In the genomic region with DNA sequence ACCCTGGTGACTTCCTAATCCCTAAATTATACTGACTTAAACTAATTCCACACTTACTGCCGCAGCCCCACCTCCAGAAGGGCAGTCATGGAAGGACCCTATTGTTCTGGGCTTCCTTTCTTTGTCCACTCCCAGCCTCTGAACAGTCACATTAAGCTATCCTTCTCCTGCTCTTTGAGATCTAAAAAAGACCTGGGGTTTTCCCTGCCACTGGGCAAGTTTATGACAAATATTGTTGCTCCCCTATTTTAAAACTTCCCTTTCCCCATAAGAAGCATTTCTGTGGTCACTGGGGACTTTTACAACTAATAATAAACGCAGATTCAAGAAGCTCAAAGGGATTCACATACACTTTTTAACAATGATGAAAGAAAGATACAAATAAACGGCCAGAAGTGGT, we compare ENCODE assay signal across 1 cellular context.
TF ChIP-seq lines count a peak whose summit lies in the region.

No MANE protein-coding gene starts in this region.

TF ChIP-seq in GM12878, 131 proteins besides CTCF, POLR2A, EP300 and RAD21 (continues in another document):
- TF ChIP-seq, protein P1, sequence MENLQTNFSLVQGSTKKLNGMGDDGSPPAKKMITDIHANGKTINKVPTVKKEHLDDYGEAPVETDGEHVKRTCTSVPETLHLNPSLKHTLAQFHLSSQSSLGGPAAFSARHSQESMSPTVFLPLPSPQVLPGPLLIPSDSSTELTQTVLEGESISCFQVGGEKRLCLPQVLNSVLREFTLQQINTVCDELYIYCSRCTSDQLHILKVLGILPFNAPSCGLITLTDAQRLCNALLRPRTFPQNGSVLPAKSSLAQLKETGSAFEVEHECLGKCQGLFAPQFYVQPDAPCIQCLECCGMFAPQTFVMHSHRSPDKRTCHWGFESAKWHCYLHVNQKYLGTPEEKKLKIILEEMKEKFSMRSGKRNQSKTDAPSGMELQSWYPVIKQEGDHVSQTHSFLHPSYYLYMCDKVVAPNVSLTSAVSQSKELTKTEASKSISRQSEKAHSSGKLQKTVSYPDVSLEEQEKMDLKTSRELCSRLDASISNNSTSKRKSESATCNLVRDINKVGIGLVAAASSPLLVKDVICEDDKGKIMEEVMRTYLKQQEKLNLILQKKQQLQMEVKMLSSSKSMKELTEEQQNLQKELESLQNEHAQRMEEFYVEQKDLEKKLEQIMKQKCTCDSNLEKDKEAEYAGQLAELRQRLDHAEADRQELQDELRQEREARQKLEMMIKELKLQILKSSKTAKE (IDR thresholded peaks at IDR 0.05; ENCODE audit: low read depth, poor library complexity, severe bottlenecking), result peak; percentile 29
- TF ChIP-seq TCF7 (IDR thresholded peaks at IDR 0.05; ENCODE audit: borderline replicate concordance), result peak; percentile 68; the same call in 1 of the 2 replicates
- TF ChIP-seq CEBPB (IDR thresholded peaks at IDR 0.05; ENCODE audit: borderline replicate concordance in 1 of 2, low read depth in 2 of 2, low read length in 2 of 2), result 0 out of 4 replicates have a peak, but pooled peaks of 1 of the 2 experiments have one; percentile 31
- TF ChIP-seq ZBED1 (IDR thresholded peaks at IDR 0.05; ENCODE audit: borderline replicate concordance), result 0 out of 2 replicates have a peak, but pooled peaks have one; percentile 53
- TF ChIP-seq TAF1 (IDR thresholded peaks at IDR 0.05; ENCODE audit: borderline replicate concordance, low read depth, low read length), result no peak
- TF ChIP-seq ZNF274 (IDR thresholded peaks at IDR 0.05; ENCODE audit: insufficient read depth, insufficient read length), result no peak
- TF ChIP-seq PKNOX1 (IDR thresholded peaks at IDR 0.05), result no peak
- TF ChIP-seq CBFB (IDR thresholded peaks at IDR 0.05; ENCODE audit: low read depth), result peak; percentile 68; the same call in 1 of the 2 replicates
- TF ChIP-seq MTA2 (IDR thresholded peaks at IDR 0.05; ENCODE audit: low read depth), result peak; percentile 58; the same call in 1 of the 2 replicates
- no peak for TF ChIP-seq CHD4 (IDR thresholded peaks at IDR 0.05)
- no peak for TF ChIP-seq SRF (IDR thresholded peaks at IDR 0.05; ENCODE audit: low read depth in 2 of 2, low read length in 2 of 2)
- no peak for TF ChIP-seq ZNF217 (IDR thresholded peaks at IDR 0.05)
- TF ChIP-seq ASH2L (IDR thresholded peaks at IDR 0.05; ENCODE audit: borderline replicate concordance, low read depth), result no peak
- TF ChIP-seq, protein P2, sequence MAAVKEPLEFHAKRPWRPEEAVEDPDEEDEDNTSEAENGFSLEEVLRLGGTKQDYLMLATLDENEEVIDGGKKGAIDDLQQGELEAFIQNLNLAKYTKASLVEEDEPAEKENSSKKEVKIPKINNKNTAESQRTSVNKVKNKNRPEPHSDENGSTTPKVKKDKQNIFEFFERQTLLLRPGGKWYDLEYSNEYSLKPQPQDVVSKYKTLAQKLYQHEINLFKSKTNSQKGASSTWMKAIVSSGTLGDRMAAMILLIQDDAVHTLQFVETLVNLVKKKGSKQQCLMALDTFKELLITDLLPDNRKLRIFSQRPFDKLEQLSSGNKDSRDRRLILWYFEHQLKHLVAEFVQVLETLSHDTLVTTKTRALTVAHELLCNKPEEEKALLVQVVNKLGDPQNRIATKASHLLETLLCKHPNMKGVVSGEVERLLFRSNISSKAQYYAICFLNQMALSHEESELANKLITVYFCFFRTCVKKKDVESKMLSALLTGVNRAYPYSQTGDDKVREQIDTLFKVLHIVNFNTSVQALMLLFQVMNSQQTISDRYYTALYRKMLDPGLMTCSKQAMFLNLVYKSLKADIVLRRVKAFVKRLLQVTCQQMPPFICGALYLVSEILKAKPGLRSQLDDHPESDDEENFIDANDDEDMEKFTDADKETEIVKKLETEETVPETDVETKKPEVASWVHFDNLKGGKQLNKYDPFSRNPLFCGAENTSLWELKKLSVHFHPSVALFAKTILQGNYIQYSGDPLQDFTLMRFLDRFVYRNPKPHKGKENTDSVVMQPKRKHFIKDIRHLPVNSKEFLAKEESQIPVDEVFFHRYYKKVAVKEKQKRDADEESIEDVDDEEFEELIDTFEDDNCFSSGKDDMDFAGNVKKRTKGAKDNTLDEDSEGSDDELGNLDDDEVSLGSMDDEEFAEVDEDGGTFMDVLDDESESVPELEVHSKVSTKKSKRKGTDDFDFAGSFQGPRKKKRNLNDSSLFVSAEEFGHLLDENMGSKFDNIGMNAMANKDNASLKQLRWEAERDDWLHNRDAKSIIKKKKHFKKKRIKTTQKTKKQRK (IDR thresholded peaks at IDR 0.05; ENCODE audit: low read depth, low read length), result no peak
- no peak for TF ChIP-seq TCF3 (IDR thresholded peaks at IDR 0.05; ENCODE audit: borderline replicate concordance, insufficient read depth, low read depth, low read length)
- TF ChIP-seq JUND (IDR thresholded peaks at IDR 0.05; ENCODE audit: low read depth, low read length), result no peak
- TF ChIP-seq CHD1 (IDR thresholded peaks at IDR 0.05; ENCODE audit: low read depth, low read length), result no peak
- TF ChIP-seq ATF3 (IDR thresholded peaks at IDR 0.05; ENCODE audit: borderline replicate concordance, extremely low read depth, low read depth, low read length), result no peak
- no peak for TF ChIP-seq FOS (IDR thresholded peaks at IDR 0.05; ENCODE audit: borderline replicate concordance, extremely low read depth, insufficient read length)
- peak; percentile 62 for TF ChIP-seq BCL3 (IDR thresholded peaks at IDR 0.05; ENCODE audit: borderline replicate concordance, insufficient read depth, low read depth, low read length, poor library complexity, severe bottlenecking)
- TF ChIP-seq TBL1XR1 (IDR thresholded peaks at IDR 0.05; ENCODE audit: low read depth, low read length), result peak; percentile 55; the same call in 1 of the 2 replicates
- TF ChIP-seq SIX5 (IDR thresholded peaks at IDR 0.05; ENCODE audit: low read depth, low read length, severe bottlenecking), result no peak
- TF ChIP-seq IKZF2 (IDR thresholded peaks at IDR 0.05), result peak; percentile 87 to 90
- TF ChIP-seq, protein P3, sequence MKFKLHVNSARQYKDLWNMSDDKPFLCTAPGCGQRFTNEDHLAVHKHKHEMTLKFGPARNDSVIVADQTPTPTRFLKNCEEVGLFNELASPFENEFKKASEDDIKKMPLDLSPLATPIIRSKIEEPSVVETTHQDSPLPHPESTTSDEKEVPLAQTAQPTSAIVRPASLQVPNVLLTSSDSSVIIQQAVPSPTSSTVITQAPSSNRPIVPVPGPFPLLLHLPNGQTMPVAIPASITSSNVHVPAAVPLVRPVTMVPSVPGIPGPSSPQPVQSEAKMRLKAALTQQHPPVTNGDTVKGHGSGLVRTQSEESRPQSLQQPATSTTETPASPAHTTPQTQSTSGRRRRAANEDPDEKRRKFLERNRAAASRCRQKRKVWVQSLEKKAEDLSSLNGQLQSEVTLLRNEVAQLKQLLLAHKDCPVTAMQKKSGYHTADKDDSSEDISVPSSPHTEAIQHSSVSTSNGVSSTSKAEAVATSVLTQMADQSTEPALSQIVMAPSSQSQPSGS (IDR thresholded peaks at IDR 0.05; ENCODE audit: low read length), result peak; percentile 80
- TF ChIP-seq SMARCA5 (IDR thresholded peaks at IDR 0.05), result no peak
- TF ChIP-seq ETV6 (conservative IDR thresholded peaks at IDR 0.05 in 1 of 2, IDR thresholded peaks at IDR 0.05 in 1 of 2; ENCODE audit: borderline replicate concordance in 1 of 2, low read depth in 1 of 2), result no peak
- TF ChIP-seq DPF2 (IDR thresholded peaks at IDR 0.05), result 0 out of 2 replicates have a peak, but pooled peaks have one; percentile 12
- 0 out of 2 replicates have a peak, but pooled peaks have one; percentile 18 for TF ChIP-seq NBN (IDR thresholded peaks at IDR 0.05)
- TF ChIP-seq, protein P4, sequence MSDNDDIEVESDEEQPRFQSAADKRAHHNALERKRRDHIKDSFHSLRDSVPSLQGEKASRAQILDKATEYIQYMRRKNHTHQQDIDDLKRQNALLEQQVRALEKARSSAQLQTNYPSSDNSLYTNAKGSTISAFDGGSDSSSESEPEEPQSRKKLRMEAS (IDR thresholded peaks at IDR 0.05; ENCODE audit: low read depth, low read length), result no peak
- no peak for TF ChIP-seq FOXK2 (IDR thresholded peaks at IDR 0.05)
- TF ChIP-seq RFX5 (IDR thresholded peaks at IDR 0.05; ENCODE audit: low read depth, low read length), result no peak
- TF ChIP-seq RELB (IDR thresholded peaks at IDR 0.05; ENCODE audit: low read depth), result peak; percentile 85; the same call in 1 of the 2 replicates
- no peak for TF ChIP-seq SPI1 (IDR thresholded peaks at IDR 0.05; ENCODE audit: borderline replicate concordance, insufficient read depth, low read depth, low read length)
- no peak for TF ChIP-seq HCFC1 (IDR thresholded peaks at IDR 0.05; ENCODE audit: low read length)
- TF ChIP-seq IRF3 (IDR thresholded peaks at IDR 0.05), result no peak
- TF ChIP-seq, protein P5, sequence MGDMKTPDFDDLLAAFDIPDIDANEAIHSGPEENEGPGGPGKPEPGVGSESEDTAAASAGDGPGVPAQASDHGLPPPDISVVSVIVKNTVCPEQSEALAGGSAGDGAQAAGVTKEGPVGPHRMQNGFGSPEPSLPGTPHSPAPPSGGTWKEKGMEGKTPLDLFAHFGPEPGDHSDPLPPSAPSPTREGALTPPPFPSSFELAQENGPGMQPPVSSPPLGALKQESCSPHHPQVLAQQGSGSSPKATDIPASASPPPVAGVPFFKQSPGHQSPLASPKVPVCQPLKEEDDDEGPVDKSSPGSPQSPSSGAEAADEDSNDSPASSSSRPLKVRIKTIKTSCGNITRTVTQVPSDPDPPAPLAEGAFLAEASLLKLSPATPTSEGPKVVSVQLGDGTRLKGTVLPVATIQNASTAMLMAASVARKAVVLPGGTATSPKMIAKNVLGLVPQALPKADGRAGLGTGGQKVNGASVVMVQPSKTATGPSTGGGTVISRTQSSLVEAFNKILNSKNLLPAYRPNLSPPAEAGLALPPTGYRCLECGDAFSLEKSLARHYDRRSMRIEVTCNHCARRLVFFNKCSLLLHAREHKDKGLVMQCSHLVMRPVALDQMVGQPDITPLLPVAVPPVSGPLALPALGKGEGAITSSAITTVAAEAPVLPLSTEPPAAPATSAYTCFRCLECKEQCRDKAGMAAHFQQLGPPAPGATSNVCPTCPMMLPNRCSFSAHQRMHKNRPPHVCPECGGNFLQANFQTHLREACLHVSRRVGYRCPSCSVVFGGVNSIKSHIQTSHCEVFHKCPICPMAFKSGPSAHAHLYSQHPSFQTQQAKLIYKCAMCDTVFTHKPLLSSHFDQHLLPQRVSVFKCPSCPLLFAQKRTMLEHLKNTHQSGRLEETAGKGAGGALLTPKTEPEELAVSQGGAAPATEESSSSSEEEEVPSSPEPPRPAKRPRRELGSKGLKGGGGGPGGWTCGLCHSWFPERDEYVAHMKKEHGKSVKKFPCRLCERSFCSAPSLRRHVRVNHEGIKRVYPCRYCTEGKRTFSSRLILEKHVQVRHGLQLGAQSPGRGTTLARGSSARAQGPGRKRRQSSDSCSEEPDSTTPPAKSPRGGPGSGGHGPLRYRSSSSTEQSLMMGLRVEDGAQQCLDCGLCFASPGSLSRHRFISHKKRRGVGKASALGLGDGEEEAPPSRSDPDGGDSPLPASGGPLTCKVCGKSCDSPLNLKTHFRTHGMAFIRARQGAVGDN (IDR thresholded peaks at IDR 0.05), result no peak
- TF ChIP-seq RELA (IDR thresholded peaks at IDR 0.05; ENCODE audit: borderline replicate concordance, partially characterized antibody), result peak; percentile 56
- TF ChIP-seq LARP7 (IDR thresholded peaks at IDR 0.05), result no peak
- no peak for TF ChIP-seq KAT2A (conservative IDR thresholded peaks at IDR 0.05; ENCODE audit: control insufficient read depth, low read depth, low read length)
- peak; percentile 53 for TF ChIP-seq CREM (IDR thresholded peaks at IDR 0.05; ENCODE audit: low read depth)
- no peak for TF ChIP-seq ZZZ3 (IDR thresholded peaks at IDR 0.05; ENCODE audit: control insufficient read depth, insufficient read length, low read depth)
- TF ChIP-seq EED (IDR thresholded peaks at IDR 0.05; ENCODE audit: low read depth), result peak; percentile 85
- TF ChIP-seq CREB1 (IDR thresholded peaks at IDR 0.05; ENCODE audit: low read depth), result peak; percentile 47; the same call in 1 of the 2 replicates
- peak; percentile 47; the same call in 1 of the 2 replicates for TF ChIP-seq JUNB (IDR thresholded peaks at IDR 0.05)
- TF ChIP-seq EZH2 (IDR thresholded peaks at IDR 0.05; ENCODE audit: borderline replicate concordance, control insufficient read depth, low read depth, low read length), result no peak
- TF ChIP-seq IRF4 (IDR thresholded peaks at IDR 0.05; ENCODE audit: low read depth, low read length), result no peak
